Comparison of ENCODE assay signal across 8 cellular contexts in genomic region chr18:24397131-24397693, GRCh38. TPM values are rescaled to one million over a fixed set of nuclear protein-coding genes. Genes with fewer than 3 reads are reported as not detected.
DNase-seq lines count a peak whose midpoint lies in the region; ATAC-seq and TF ChIP-seq lines count a peak whose summit lies in the region.

No MANE protein-coding gene starts in this region.

- peaks cover 6% of the 10 kb centered on the region in 2 donors for H3K27me3 Mint-ChIP-seq in natural killer cell (ENCODE audit: low read depth in 2 of 2)

- no peaks in the 10 kb centered on the region for H3K36me3 Mint-ChIP-seq in natural killer cell

- H3K36me3 ChIP-seq in HUES64 (ENCODE audit: insufficient read depth, low read length) = no peaks in the 10 kb centered on the region; the same call in 1 of the 2 replicates
- no peaks in the 10 kb centered on the region for H3K36me3 ChIP-seq in thyroid gland

- no peak for TF ChIP-seq POLR2A in thyroid gland (IDR thresholded peaks at IDR 0.05)

- peaks cover 5 to 9% of the 10 kb centered on the region in 2 donors for H3K4me1 Mint-ChIP-seq in natural killer cell

- H3K9me3 ChIP-seq in HUES64 (ENCODE audit: insufficient read depth, low read depth, low read length) (no peaks in the 10 kb centered on the region), thyroid gland (no peaks in the 10 kb centered on the region)

- H3K9ac ChIP-seq in HUES64 (ENCODE audit: low read depth, low read length) = peak overlapping the region; percentile 86

- H3K27ac ChIP-seq in HUES64 (ENCODE audit: low read depth, low read length) (peak overlapping the region; percentile 92), thyroid gland (peak overlapping the region; percentile 54 to 97 (median 83))

- H3K4me3 Mint-ChIP-seq in natural killer cell = peak overlapping the region; percentile 80

- H3K27me3 ChIP-seq in HUES64 (ENCODE audit: insufficient read depth, low read length) (no peaks in the 10 kb centered on the region), thyroid gland (no peaks in the 10 kb centered on the region)

- no peaks in the 10 kb centered on the region for H3K9me3 Mint-ChIP-seq in natural killer cell

- DNase-seq in GDM1 (lab: John Stamatoyannopoulos, UW) (peak; percentile 58), NOMO-1 treated with dmso at 0.1 percent for 144 hours (lab: John Stamatoyannopoulos, UW; ENCODE audit: unreplicated experiment) (peak; percentile 46), foreskin fibroblast (peak; percentile 60 to 83), natural killer cell (no peak), thyroid gland (peak; percentile 68 to 74)
- DNase-seq in activated T-helper 9 cell treated with anti-CD3 and anti-CD28 coated beads, Interleukin-2, amount 50 U/mL, for 16 hours (ENCODE audit: low read depth) = peak; percentile 7

- peak overlapping the region; percentile 69 for H3K4me3 ChIP-seq in HUES64 (ENCODE audit: low read length)
- peak overlapping the region; percentile 73 to 84 for H3K4me3 ChIP-seq in foreskin fibroblast (ENCODE audit: low read depth in 1 of 2, low read length in 2 of 2)
- H3K4me3 ChIP-seq in thyroid gland (replicated peaks in 1 of 3) = peak overlapping the region; percentile 26 to 82 (median 59)

- ATAC-seq in natural killer cell = peak; percentile 34 to 46 (median 44)
- no peak for ATAC-seq in HG03378 (IDR thresholded peaks at IDR 0.05; ENCODE audit: unreplicated experiment)

- H3K4me1 ChIP-seq in HUES64 (ENCODE audit: insufficient read depth, low read length) (peaks cover 46% of the 10 kb centered on the region), thyroid gland (peaks cover 5 to 12% of the 10 kb centered on the region in 2 donors)

- H3K27ac Mint-ChIP-seq in natural killer cell = no peak overlapping the region

- under 1% methylated on average over 50 of the region's 50 CpGs for WGBS in HUES64
- WGBS in thyroid gland, 2 donors = 0% methylated on average over 13 of the region's 50 CpGs

- TF ChIP-seq CTCF in foreskin fibroblast (IDR thresholded peaks at IDR 0.05; ENCODE audit: low read depth, low read length) (no peak), natural killer cell (IDR thresholded peaks at IDR 0.05) (no peak), thyroid gland (IDR thresholded peaks at IDR 0.05) (no peak)

- intact Hi-C loops in natural killer cell (cut with micrococcal nuclease) (no loop called here), thyroid gland (cut with DNase I) (loop anchor here (10.0 kb wide), 1 partner anchor 958 kb away; the partner anchor contains the start of gene ZNF521)

RNA-seq across cellular contexts. Expression of gene OSBPL1A, which starts 0.4 kb away (rescaled TPM):
- 31.0 TPM for polyA plus RNA-seq in HUES64 (2013, experiment 1 of 2)
- polyA plus RNA-seq in HUES64 (2013, experiment 2 of 2) = 37.8 TPM
- total RNA-seq in natural killer cell (10 to 100 TPM in 1 of 3 donors, 1 to 10 TPM in 2; 1.2 to 32.5 (median 1.5) TPM), thyroid gland (10 to 100 TPM; 47.0 to 57.4 (median 48.2) TPM)

RNA-seq across cellular contexts. Expression of gene IMPACT, which starts 29.3 kb away (rescaled TPM):
- 24.9 TPM for polyA plus RNA-seq in HUES64 (2013, experiment 1 of 2)
- polyA plus RNA-seq in HUES64 (2013, experiment 2 of 2) = 26.1 TPM
- total RNA-seq in natural killer cell (10 to 100 TPM in 2 of 3 donors, 1 to 10 TPM in 1; 8.4 to 19.9 (median 12.2) TPM), thyroid gland (10 to 100 TPM; 28.5 to 34.1 (median 32.6) TPM)
